In the genomic region with DNA sequence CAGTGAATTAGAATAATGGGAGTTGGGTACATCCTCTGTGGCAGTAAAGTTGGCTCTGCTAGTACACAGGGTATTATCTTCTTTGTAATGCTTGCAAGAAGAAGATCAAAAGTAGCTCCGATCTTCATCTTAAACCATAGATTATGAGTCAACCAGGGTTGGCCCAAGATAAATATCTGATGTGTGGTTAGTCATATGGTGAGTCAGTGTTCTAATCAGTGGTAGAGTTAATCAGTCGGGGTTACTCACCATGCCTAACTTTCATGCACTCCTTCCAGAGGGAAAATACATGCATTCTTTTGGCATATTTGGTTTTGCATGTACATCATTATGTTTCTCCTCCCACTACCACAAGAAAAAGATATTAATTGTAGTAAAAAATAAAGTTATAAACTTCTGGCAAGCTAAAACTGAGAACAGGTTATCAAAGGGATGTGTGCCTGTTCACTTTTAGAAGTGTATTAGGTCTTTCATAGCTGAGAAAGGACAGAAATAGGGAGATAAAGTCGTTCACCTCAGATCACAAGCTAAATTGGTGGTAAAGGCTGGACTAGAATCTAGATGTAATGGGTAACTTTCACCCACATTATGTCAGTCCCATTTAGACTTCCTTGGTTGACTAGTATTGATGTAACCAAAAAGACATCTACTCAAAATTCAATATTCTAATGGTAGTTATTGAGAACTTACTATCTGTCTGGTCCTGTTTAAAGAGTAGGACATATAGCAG, we compare ENCODE assay signal across 12 cellular contexts.
DNase-seq lines count a peak whose midpoint lies in the region; ATAC-seq and TF ChIP-seq lines count a peak whose summit lies in the region.
"Had no signal": no experiment of that assay in that cellular context is flagged by ENCODE, and none has a peak within 500 bp of the region (broad histone marks: within the 10 kb centered on the region; RNA-seq: fewer than 3 reads in every experiment).

No MANE protein-coding gene starts in this region.

- CTCF ChIA-PET in activated CD4-positive, alpha-beta T cell treated with anti-CD3 and anti-CD28 coated beads for 36 hours (lab: Charles Lee) = no interaction called here
- CTCF ChIA-PET in Panc1 (lab: Charles Lee) = no interaction called here
- CTCF ChIA-PET in CD4-positive, alpha-beta T cell (lab: Charles Lee) = no interaction called here

- no peak for TF ChIP-seq CTCF in Panc1 (IDR thresholded peaks at IDR 0.05)
- TF ChIP-seq CTCF in CD4-positive, alpha-beta T cell (IDR thresholded peaks at IDR 0.05) = no peak

- peaks cover 2% of the 10 kb centered on the region for H3K9me3 Mint-ChIP-seq in activated CD4-positive, alpha-beta T cell treated with anti-CD3 and anti-CD28 coated beads for 36 hours (ENCODE audit: low read depth)
- H3K9me3 Mint-ChIP-seq in activated CD4-positive, alpha-beta T cell treated with anti-CD3 and anti-CD28 coated beads, Interleukin-2, amount 10 ng/mL, durations not matched to agents 24 days and 14 days = no peaks in the 10 kb centered on the region
- no peaks in the 10 kb centered on the region for H3K9me3 Mint-ChIP-seq in CD4-positive, alpha-beta T cell

- no peak overlapping the region for H3K4me3 ChIP-seq in Panc1 (ENCODE audit: low read depth in 2 of 2, low read length in 2 of 2)
- H3K4me3 ChIP-seq: heart left ventricle, thyroid gland had no signal

- H3K36me3 ChIP-seq in Panc1 (ENCODE audit: control insufficient read depth, insufficient read depth, low read length) = no peaks in the 10 kb centered on the region
- H3K36me3 ChIP-seq: heart left ventricle, thyroid gland had no signal

- in situ Hi-C loops in Panc1 (cut with HindIII; ENCODE audit: low pct_unique_long_range_greater_than_20kb, low sequenced_read_pairs) = no loop called here

- H3K27ac ChIP-seq in Panc1 (ENCODE audit: low read length) = peak overlapping the region; percentile 96
- no peak overlapping the region for H3K27ac ChIP-seq in CD4-positive, alpha-beta T cell (ENCODE audit: low read depth, low read length)
- H3K27ac ChIP-seq: thyroid gland had no signal

- H3K4me1 Mint-ChIP-seq in activated CD4-positive, alpha-beta T cell treated with anti-CD3 and anti-CD28 coated beads for 36 hours = no peaks in the 10 kb centered on the region
- no peaks in the 10 kb centered on the region for H3K4me1 Mint-ChIP-seq in activated CD4-positive, alpha-beta T cell treated with anti-CD3 and anti-CD28 coated beads, Interleukin-2, amount 10 ng/mL, durations not matched to agents 24 days and 14 days
- H3K4me1 Mint-ChIP-seq in CD4-positive, alpha-beta T cell (ENCODE audit: low read depth) = no peaks in the 10 kb centered on the region

- peaks cover 53% of the 10 kb centered on the region for H3K4me1 ChIP-seq in Panc1 (ENCODE audit: control insufficient read depth, insufficient read depth, low read length)

- no peak overlapping the region for H3K27ac Mint-ChIP-seq in activated CD4-positive, alpha-beta T cell treated with anti-CD3 and anti-CD28 coated beads for 36 hours
- H3K27ac Mint-ChIP-seq in activated CD4-positive, alpha-beta T cell treated with anti-CD3 and anti-CD28 coated beads, Interleukin-2, amount 10 ng/mL, durations not matched to agents 24 days and 14 days = no peak overlapping the region
- H3K27ac Mint-ChIP-seq in CD4-positive, alpha-beta T cell = no peak overlapping the region

- POLR2A ChIA-PET in activated CD4-positive, alpha-beta T cell treated with anti-CD3 and anti-CD28 coated beads for 36 hours (lab: Charles Lee) = no interaction called here
- POLR2A ChIA-PET in Panc1 (lab: Charles Lee) = no interaction called here
- POLR2A ChIA-PET in CD4-positive, alpha-beta T cell (lab: Charles Lee) = no interaction called here

- BruUV-seq in Panc1 (replicated peaks; lab: Mats Ljungman, UMichigan) = no TSS peak

- peaks cover 4% of the 10 kb centered on the region for H3K27me3 Mint-ChIP-seq in activated CD4-positive, alpha-beta T cell treated with anti-CD3 and anti-CD28 coated beads for 36 hours
- no peaks in the 10 kb centered on the region for H3K27me3 Mint-ChIP-seq in activated CD4-positive, alpha-beta T cell treated with anti-CD3 and anti-CD28 coated beads, Interleukin-2, amount 10 ng/mL, durations not matched to agents 24 days and 14 days
- no peaks in the 10 kb centered on the region for H3K27me3 Mint-ChIP-seq in CD4-positive, alpha-beta T cell

- peaks cover 16% of the 10 kb centered on the region; the same call in 1 of the 2 replicates for H3K9me3 ChIP-seq in Panc1 (ENCODE audit: control insufficient read depth, insufficient read depth, low read depth, low read length)
- H3K9me3 ChIP-seq in CD4-positive, alpha-beta T cell (ENCODE audit: control insufficient read depth, low read length) = no peaks in the 10 kb centered on the region
- H3K9me3 ChIP-seq: thyroid gland had no signal

- intact Hi-C loops in activated CD4-positive, alpha-beta T cell treated with anti-CD3 and anti-CD28 coated beads for 36 hours (cut with DNase I, micrococcal nuclease) = no loop called here
- intact Hi-C loops in activated CD4-positive, alpha-beta T cell treated with anti-CD3 and anti-CD28 coated beads, Interleukin-2, amount 10 ng/mL, durations not matched to agents 24 days and 14 days (cut with micrococcal nuclease) = no loop called here
- intact Hi-C loops in Panc1 (cut with micrococcal nuclease; ENCODE audit: unreplicated experiment) = loop anchor here (5.0 kb wide), 1 partner anchor 677 kb away; no protein-coding TSS in a partner anchor
- intact Hi-C loops in CD4-positive, alpha-beta T cell (cut with DNase I, micrococcal nuclease) = no loop called here

- no peak overlapping the region for H3K4me3 Mint-ChIP-seq in activated CD4-positive, alpha-beta T cell treated with anti-CD3 and anti-CD28 coated beads for 36 hours
- H3K4me3 Mint-ChIP-seq in activated CD4-positive, alpha-beta T cell treated with anti-CD3 and anti-CD28 coated beads, Interleukin-2, amount 10 ng/mL, durations not matched to agents 24 days and 14 days = no peak overlapping the region
- no peak overlapping the region for H3K4me3 Mint-ChIP-seq in CD4-positive, alpha-beta T cell

- no peak for DNase-seq in activated CD4-positive, alpha-beta T cell treated with anti-CD3 and anti-CD28 coated beads for 36 hours
- no peak for DNase-seq in activated CD4-positive, alpha-beta T cell treated with anti-CD3 and anti-CD28 coated beads, Interleukin-2, amount 10 ng/mL, durations not matched to agents 24 days and 14 days
- DNase-seq in Panc1 (ENCODE audit: low read depth, low spot score) = peak; percentile 85
- peak; percentile 99 for DNase-seq in fibroblast of peridontal ligament (ENCODE audit: extremely low read depth)
- peak; percentile 94 for DNase-seq in stromal cell of bone marrow (ENCODE audit: low read depth)
- no peak for DNase-seq in CD4-positive, alpha-beta T cell
- DNase-seq: activated T-cell treated with anti-CD3 and anti-CD28 coated beads, Interleukin-2, amount 50 U/mL, for 48 hours; retina; thyroid gland had no signal

- H3K27me3 ChIP-seq in Panc1 (ENCODE audit: control insufficient read depth, insufficient read depth, low read length) = no peaks in the 10 kb centered on the region
- H3K27me3 ChIP-seq in CD4-positive, alpha-beta T cell (ENCODE audit: control insufficient read depth, insufficient read depth, low read length) = no peaks in the 10 kb centered on the region
- H3K27me3 ChIP-seq: heart left ventricle, thyroid gland had no signal

- ATAC-seq in activated CD4-positive, alpha-beta T cell treated with anti-CD3 and anti-CD28 coated beads for 36 hours = peak; percentile 73
- ATAC-seq in Panc1 (peak; percentile 89), HG03135 (IDR thresholded peaks at IDR 0.05; ENCODE audit: unreplicated experiment) (no peak), GM21737 (IDR thresholded peaks at IDR 0.05; ENCODE audit: unreplicated experiment) (no peak)
- no peak for ATAC-seq in CD4-positive, alpha-beta T cell (ENCODE audit: poor library complexity)

- no peaks in the 10 kb centered on the region for H3K36me3 Mint-ChIP-seq in activated CD4-positive, alpha-beta T cell treated with anti-CD3 and anti-CD28 coated beads for 36 hours (ENCODE audit: low read depth)
- H3K36me3 Mint-ChIP-seq in activated CD4-positive, alpha-beta T cell treated with anti-CD3 and anti-CD28 coated beads, Interleukin-2, amount 10 ng/mL, durations not matched to agents 24 days and 14 days (ENCODE audit: low read depth) = no peaks in the 10 kb centered on the region
- no peaks in the 10 kb centered on the region for H3K36me3 Mint-ChIP-seq in CD4-positive, alpha-beta T cell (ENCODE audit: low read depth)

Comparison
In these comparisons a context has a peak if more than half of its experiments do, and no peak if none do; other contexts are left out.
1. ATAC-seq: peak in activated CD4-positive, alpha-beta T cell treated with anti-CD3 and anti-CD28 coated beads for 36 hours (single experiment) and Panc1 (single experiment); none in HG03135 (single experiment), CD4-positive, alpha-beta T cell (single experiment) and GM21737 (single experiment).
2. DNase-seq: peak in Panc1 (single experiment), fibroblast of peridontal ligament (single experiment) and stromal cell of bone marrow (single experiment); none in activated CD4-positive, alpha-beta T cell treated with anti-CD3 and anti-CD28 coated beads for 36 hours (single experiment), activated CD4-positive, alpha-beta T cell treated with anti-CD3 and anti-CD28 coated beads, Interleukin-2, amount 10 ng/mL, durations not matched to agents 24 days and 14 days (single experiment) and CD4-positive, alpha-beta T cell (0 of 10).